18 cellular contexts compared by ENCODE assay signal in genomic region chr1:32967863-32968571, GRCh38. TPM values are rescaled to one million over a fixed set of nuclear protein-coding genes. Genes with fewer than 3 reads are reported as not detected.
DNase-seq lines count a peak whose midpoint lies in the region; ATAC-seq and TF ChIP-seq lines count a peak whose summit lies in the region.
"Had no signal": no experiment of that assay in that cellular context is flagged by ENCODE, and none has a peak within 500 bp of the region (broad histone marks: within the 10 kb centered on the region; RNA-seq: fewer than 3 reads in every experiment).

No MANE protein-coding gene starts in this region.

- no peak overlapping the region for H3K9ac ChIP-seq in trophoblast cell (ENCODE audit: low read length)

- peak overlapping the region; percentile 22 for H3K27ac Mint-ChIP-seq in activated T-cell treated with anti-CD3 and anti-CD28 coated beads, Interleukin-2, amount 50 U/mL, for 24 hours
- no peak overlapping the region for H3K27ac Mint-ChIP-seq in progenitor cell of endocrine pancreas
- H3K27ac Mint-ChIP-seq: T-helper 17 cell, WTC11 had no signal

- H2BK12ac ChIP-seq in trophoblast cell (ENCODE audit: low read length), result peak overlapping the region; percentile 29

- H4K12ac ChIP-seq in trophoblast cell (ENCODE audit: low read depth, low read length), result no peak overlapping the region

- H3K27ac ChIP-seq in trophoblast cell (ENCODE audit: low read depth, low read length), result no peak overlapping the region
- H3K27ac ChIP-seq: neutrophil had no signal

- peak overlapping the region; percentile 65 for H2AK5ac ChIP-seq in trophoblast cell (ENCODE audit: low read length)

- peaks cover 9 to 12% of the 10 kb centered on the region in 2 experiments for H3K4me1 ChIP-seq in trophoblast cell (ENCODE audit: control insufficient read depth in 1 of 2, insufficient read depth in 2 of 2, low read length in 2 of 2)

- H3K4me3 ChIP-seq in epithelial cell of esophagus (ENCODE audit: low read length) (no peak overlapping the region), trophoblast cell (ENCODE audit: low read depth, low read length) (no peak overlapping the region)

- no peak overlapping the region for H2BK5ac ChIP-seq in trophoblast cell (ENCODE audit: low read depth, low read length, poor library complexity)

- no peak overlapping the region for H2BK120ac ChIP-seq in trophoblast cell (ENCODE audit: insufficient read depth, low read length, poor library complexity)

- TF ChIP-seq CTCF in epithelial cell of esophagus (IDR thresholded peaks at IDR 0.05; ENCODE audit: insufficient read depth, low read depth, low read length, missing control alignments) (no peak), progenitor cell of endocrine pancreas (IDR thresholded peaks at IDR 0.05; ENCODE audit: unreplicated experiment) (no peak)

- H2AFZ ChIP-seq in trophoblast cell (ENCODE audit: insufficient read depth, low read length, poor library complexity), result no peak overlapping the region

- no peak overlapping the region for H4K8ac ChIP-seq in trophoblast cell (ENCODE audit: low read depth, low read length)

- H4K91ac ChIP-seq in trophoblast cell (ENCODE audit: low read depth, low read length), result no peak overlapping the region

- no peaks in the 10 kb centered on the region for H3K36me3 ChIP-seq in trophoblast cell (ENCODE audit: control insufficient read depth in 1 of 2, insufficient read depth in 2 of 2, low read length in 2 of 2)
- H3K36me3 ChIP-seq: neutrophil had no signal

- no peak for DNase-seq in activated T-cell treated with anti-CD3 and anti-CD28 coated beads, Interleukin-2, amount 50 U/mL, for 24 hours
- no peak for DNase-seq in activated T-cell treated with anti-CD3 and anti-CD28 coated beads for 4 hours
- peak; percentile 17 for DNase-seq in RPMI7951 (ENCODE audit: low read depth)
- DNase-seq in epithelial cell of esophagus (ENCODE audit: low read depth), result peak; percentile 87
- DNase-seq in trophoblast cell, result no peak
- no peak for DNase-seq in progenitor cell of endocrine pancreas (ENCODE audit: low spot score, unreplicated experiment)
- no peak for DNase-seq in NCI-H146 treated with DMSO at 0.1 percent for 48 hours (lab: John Stamatoyannopoulos, UW; ENCODE audit: unreplicated experiment)
- DNase-seq: activated naive CD4-positive, alpha-beta T cell treated with anti-CD3 and anti-CD28 coated beads for 36 hours; CD8-positive, alpha-beta memory T cell; left colon; NCI-H1930; NCI-H446; right cardiac atrium; SIG-M5; T-helper 17 cell had no signal

- peaks cover 43% of the 10 kb centered on the region for H3K4me1 Mint-ChIP-seq in activated T-cell treated with anti-CD3 and anti-CD28 coated beads, Interleukin-2, amount 50 U/mL, for 24 hours (ENCODE audit: low read depth)
- H3K4me1 Mint-ChIP-seq in progenitor cell of endocrine pancreas (ENCODE audit: low read depth), result peaks cover 6% of the 10 kb centered on the region

- H3K4me2 ChIP-seq in trophoblast cell (ENCODE audit: low read length), result no peak overlapping the region

- no peak overlapping the region for H3K4ac ChIP-seq in trophoblast cell (ENCODE audit: low read depth, low read length)

- H3K27me3 ChIP-seq in trophoblast cell (ENCODE audit: insufficient read depth, low read length), result peaks cover 3% of the 10 kb centered on the region

- H3K9me3 ChIP-seq in trophoblast cell (ENCODE audit: insufficient read depth, low read depth, low read length), result peaks cover 2% of the 10 kb centered on the region
- H3K9me3 ChIP-seq: neutrophil had no signal

- H3K23ac ChIP-seq in trophoblast cell (ENCODE audit: low read length), result no peak overlapping the region

- H3K79me2 ChIP-seq in trophoblast cell (ENCODE audit: control insufficient read depth, insufficient read depth, low read length, poor library complexity), result peaks cover 10% of the 10 kb centered on the region

- WGBS in trophoblast cell (ENCODE audit: extremely low coverage, insufficient coverage, insufficient read length), result no CpG with 5 or more reads among the region's 4 CpGs

- peaks cover 4% of the 10 kb centered on the region for H3K36me3 Mint-ChIP-seq in activated T-cell treated with anti-CD3 and anti-CD28 coated beads, Interleukin-2, amount 50 U/mL, for 24 hours (ENCODE audit: low read depth)
- H3K36me3 Mint-ChIP-seq in progenitor cell of endocrine pancreas (ENCODE audit: insufficient read depth), result no peaks in the 10 kb centered on the region
- H3K36me3 Mint-ChIP-seq: WTC11 had no signal

- H3K79me1 ChIP-seq in trophoblast cell (ENCODE audit: low read length), result peaks cover 13% of the 10 kb centered on the region

- H3K27me3 Mint-ChIP-seq in activated T-cell treated with anti-CD3 and anti-CD28 coated beads, Interleukin-2, amount 50 U/mL, for 24 hours, result peaks cover 23% of the 10 kb centered on the region
- peaks cover 43% of the 10 kb centered on the region for H3K27me3 Mint-ChIP-seq in progenitor cell of endocrine pancreas

- no peak overlapping the region for H3K14ac ChIP-seq in trophoblast cell (ENCODE audit: low read length)

- no peak overlapping the region for H3K18ac ChIP-seq in trophoblast cell (ENCODE audit: low read length)

- ATAC-seq in HG02678 (IDR thresholded peaks at IDR 0.05; ENCODE audit: unreplicated experiment), result no peak
- ATAC-seq: left colon, right cardiac atrium, T-helper 17 cell, WTC11 had no signal

- peaks cover 2% of the 10 kb centered on the region for H3K9me3 Mint-ChIP-seq in activated T-cell treated with anti-CD3 and anti-CD28 coated beads, Interleukin-2, amount 50 U/mL, for 24 hours
- H3K9me3 Mint-ChIP-seq in progenitor cell of endocrine pancreas (ENCODE audit: low read depth), result no peaks in the 10 kb centered on the region
- H3K9me3 Mint-ChIP-seq: activated naive CD4-positive, alpha-beta T cell treated with anti-CD3 and anti-CD28 coated beads for 36 hours; CD8-positive, alpha-beta memory T cell; WTC11 had no signal

- no peak overlapping the region for H3K4me3 Mint-ChIP-seq in activated T-cell treated with anti-CD3 and anti-CD28 coated beads, Interleukin-2, amount 50 U/mL, for 24 hours
- no peak overlapping the region for H3K4me3 Mint-ChIP-seq in progenitor cell of endocrine pancreas (ENCODE audit: low read depth)
- H3K4me3 Mint-ChIP-seq: activated naive CD4-positive, alpha-beta T cell treated with anti-CD3 and anti-CD28 coated beads for 36 hours; T-helper 17 cell; WTC11 had no signal

RNA-seq across cellular contexts. Expression of gene RNF19B, which starts 3.4 kb away (rescaled TPM):
- 9.8 and 10.3 TPM in 2 replicates for total RNA-seq in RPMI7951 (2014; rRNA removed; shearing (Covaris generic))
- polyA plus RNA-seq in trophoblast cell (2013), result 14.7 and 14.9 TPM in 2 replicates
- total RNA-seq in progenitor cell of endocrine pancreas, result 14.2 and 16.4 TPM in 2 replicates

Comparison
In these comparisons a context has a peak if more than half of its experiments do, and no peak if none do; other contexts are left out.
1. DNase-seq: peak in RPMI7951 (single experiment) and epithelial cell of esophagus (single experiment); none in activated T-cell treated with anti-CD3 and anti-CD28 coated beads, Interleukin-2, amount 50 U/mL, for 24 hours (single experiment), activated T-cell treated with anti-CD3 and anti-CD28 coated beads for 4 hours (single experiment), trophoblast cell (0 of 2), progenitor cell of endocrine pancreas (single experiment) and NCI-H146 treated with DMSO at 0.1 percent for 48 hours (single experiment).